Comparison of ENCODE assay signal across 4 cellular contexts in genomic region chr6:142104820-142105219, GRCh38. TPM values are rescaled to one million over a fixed set of nuclear protein-coding genes. Genes with fewer than 3 reads are reported as not detected.
"Had no signal": no experiment of that assay in that cellular context is flagged by ENCODE, and none has a peak within 500 bp of the region (broad histone marks: within the 10 kb centered on the region; RNA-seq: fewer than 3 reads in every experiment).

No MANE protein-coding gene starts in this region.

RNA-seq across cellular contexts. Expression of gene GJE1, which starts 27.9 kb away (rescaled TPM):
- total RNA-seq: LHCN-M2, M059J, MCF 10A, NCI-H460 had no signal

RNA-seq across cellular contexts. Expression of gene NMBR, which starts 42.1 kb away (rescaled TPM):
- total RNA-seq: LHCN-M2, M059J, MCF 10A, NCI-H460 had no signal
